Comparison of ENCODE assay signal across 17 cellular contexts in genomic region chr11:19814421-19814820, GRCh38.
A peak's percentile ranks its signal among the peaks of the same experiment; 100 is the strongest.
DNase-seq lines count a peak whose midpoint lies in the region; ATAC-seq, FAIRE-seq and TF ChIP-seq lines count a peak whose summit lies in the region.
"Had no signal": no experiment of that assay in that cellular context is flagged by ENCODE, and none has a peak within 500 bp of the region (broad histone marks: within the 10 kb centered on the region; RNA-seq: fewer than 3 reads in every experiment).

No MANE protein-coding gene starts in this region.

- H3K27me3 ChIP-seq in left ventricle myocardium inferior (ENCODE audit: low read depth) (no peaks in the 10 kb centered on the region), thoracic aorta (replicated peaks; ENCODE audit: insufficient read depth) (no peaks in the 10 kb centered on the region)
- H3K27me3 ChIP-seq: right atrium auricular region, SJSA1, suprapubic skin had no signal

- ATAC-seq in thoracic aorta (ENCODE audit: insufficient number of reproducible peaks, low FRiP score, low read depth) (no peak), HG02840 (IDR thresholded peaks at IDR 0.05; ENCODE audit: low FRiP score, unreplicated experiment) (no peak), HG03442 (IDR thresholded peaks at IDR 0.05; ENCODE audit: unreplicated experiment) (no peak)

- FAIRE-seq in frontal cortex (lab: Jason Lieb, UNC) = no peak

- no peaks in the 10 kb centered on the region for H3K36me3 ChIP-seq in left ventricle myocardium inferior
- no peaks in the 10 kb centered on the region for H3K36me3 ChIP-seq in thoracic aorta
- H3K36me3 ChIP-seq: right atrium auricular region, SJSA1, suprapubic skin had no signal

- peak overlapping the region; percentile 68 for H3K27ac ChIP-seq in left ventricle myocardium inferior (replicated peaks)
- H3K27ac ChIP-seq in thoracic aorta = peak overlapping the region; percentile 48 to 63
- H3K27ac ChIP-seq: GM23248, SJSA1, suprapubic skin had no signal

- H3K4me1 ChIP-seq in left ventricle myocardium inferior (peaks cover 73% of the 10 kb centered on the region), thoracic aorta (ENCODE audit: control insufficient read depth in 1 of 2, low read depth in 2 of 2) (peaks cover 66 to 97% of the 10 kb centered on the region in 2 donors)
- H3K4me1 ChIP-seq: SJSA1 had no signal

- TF ChIP-seq CTCF in left ventricle myocardium inferior (IDR thresholded peaks at IDR 0.05; ENCODE audit: borderline replicate concordance) (no peak), epithelial cell of esophagus (IDR thresholded peaks at IDR 0.05; ENCODE audit: insufficient read depth, low read depth, low read length, missing control alignments) (peak; percentile 27), thoracic aorta (IDR thresholded peaks at IDR 0.05) (no peak)

- intact Hi-C loops in left ventricle myocardium inferior (cut with micrococcal nuclease) = no loop called here
- intact Hi-C loops in cardiac septum (cut with DNase I) = no loop called here

- H3K9me3 ChIP-seq in left ventricle myocardium inferior (replicated peaks) (no peaks in the 10 kb centered on the region), thoracic aorta (no peaks in the 10 kb centered on the region)
- H3K9me3 ChIP-seq: right atrium auricular region, SJSA1, suprapubic skin had no signal

- DNase-seq in left ventricle myocardium inferior (no peak), cardiac septum (ENCODE audit: low spot score) (no peak), NCI-H69 (lab: John Stamatoyannopoulos, UW) (peak; percentile 31), epithelial cell of esophagus (ENCODE audit: low read depth) (peak; percentile 4), thoracic aorta (ENCODE audit: low spot score) (no peak), frontal cortex (ENCODE audit: low spot score in 2 of 2) (no peak)
- DNase-seq: activated CD4-positive, alpha-beta T cell treated with anti-CD3 and anti-CD28 coated beads, Interleukin-2, amount 50 U/mL, for 48 hours; activated naive CD8-positive, alpha-beta T cell treated with anti-CD3 and anti-CD28 coated beads, Interleukin-2, amount 10 ng/mL, durations not matched to agents 7 days and 5 days; activated T-cell treated with anti-CD3 and anti-CD28 coated beads, Interleukin-2, amount 50 U/mL, for 48 hours; Calu3; GM23248; NCI-H2171 had no signal

- H3K4me3 ChIP-seq in left ventricle myocardium inferior (peak overlapping the region; percentile 13), epithelial cell of esophagus (ENCODE audit: low read length) (no peak overlapping the region), thoracic aorta (no peak overlapping the region)
- H3K4me3 ChIP-seq: GM23248, right atrium auricular region, SJSA1, suprapubic skin had no signal

Comparison
In these comparisons a context has a peak if more than half of its experiments do, and no peak if none do; other contexts are left out.
1. DNase-seq: peak in NCI-H69 (single experiment) and epithelial cell of esophagus (single experiment); none in left ventricle myocardium inferior (single experiment), cardiac septum (single experiment), thoracic aorta (single experiment) and frontal cortex (0 of 2).